ENCODE assay signal across 1 cellular context in the genomic region with DNA sequence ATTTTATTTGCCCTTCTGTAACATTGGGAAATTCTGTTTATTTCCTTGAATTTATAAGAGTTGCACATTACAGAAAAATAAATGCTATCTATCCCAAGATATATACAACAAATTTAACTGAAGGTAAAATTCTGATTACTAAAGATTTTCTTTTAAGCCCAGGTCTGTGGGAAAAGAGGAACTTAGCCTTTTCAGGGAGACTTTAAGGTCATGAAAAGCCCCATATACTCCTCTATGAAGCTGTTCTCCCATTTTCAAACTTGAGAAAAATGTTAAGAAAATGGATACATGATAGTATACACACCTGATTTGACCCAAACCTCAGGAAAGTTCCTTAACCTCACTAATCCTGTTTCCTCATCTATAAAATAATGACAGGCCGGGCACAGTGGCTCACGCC.
TF ChIP-seq lines count a peak whose summit lies in the region.

No MANE protein-coding gene starts in this region.

TF ChIP-seq in H1, 55 proteins besides CTCF, POLR2A, EP300 and RAD21:
- TF ChIP-seq TCF12 (IDR thresholded peaks at IDR 0.05; ENCODE audit: low read depth, low read length) (no peak), PHF8 (conservative IDR thresholded peaks at IDR 0.05; ENCODE audit: low read depth, low read length) (no peak), CBX5 (IDR thresholded peaks at IDR 0.05; ENCODE audit: low read depth, low read length) (no peak), RBBP5 (IDR thresholded peaks at IDR 0.05; ENCODE audit: borderline replicate concordance, low read depth, low read length) (no peak), GABPA (IDR thresholded peaks at IDR 0.05; ENCODE audit: borderline replicate concordance, insufficient read depth, low read length) (no peak), JUN (IDR thresholded peaks at IDR 0.05; ENCODE audit: low read depth, low read length) (no peak)
